ENCODE assay signal across 10 cellular contexts in genomic region chr16:84735846-84736586, GRCh38. TPM values are rescaled to one million over a fixed set of nuclear protein-coding genes. Genes with fewer than 3 reads are reported as not detected.
DNase-seq lines count a peak whose midpoint lies in the region; ATAC-seq and TF ChIP-seq lines count a peak whose summit lies in the region.
"Had no signal": no experiment of that assay in that cellular context is flagged by ENCODE, and none has a peak within 500 bp of the region (broad histone marks: within the 10 kb centered on the region; RNA-seq: fewer than 3 reads in every experiment).

No MANE protein-coding gene starts in this region.

- TF ChIP-seq CTCF in RWPE2 (IDR thresholded peaks at IDR 0.05; ENCODE audit: poor library complexity, severe bottlenecking) (peak; percentile 17), brain (conservative IDR thresholded peaks at IDR 0.05) (no peak)

- no peaks in the 10 kb centered on the region for H3K27me3 ChIP-seq in RWPE2 (ENCODE audit: insufficient read depth, poor library complexity, severe bottlenecking)

- H3K27ac Mint-ChIP-seq in brain: peak overlapping the region in 4 of 5 experiments; percentile 43 to 76 (median 74)
- H3K27ac Mint-ChIP-seq: B cell, memory B cell had no signal

- no peaks in the 10 kb centered on the region for H3K9me3 ChIP-seq in RWPE2 (ENCODE audit: severe bottlenecking)

- ATAC-seq in RWPE2 (ENCODE audit: low read depth): peak; percentile 7; the same call in 2 of the 3 replicates
- no peak for ATAC-seq in sciatic nerve
- ATAC-seq in HG02981 (IDR thresholded peaks at IDR 0.05; ENCODE audit: unreplicated experiment): no peak

- H3K4me1 ChIP-seq in RWPE2 (ENCODE audit: insufficient read depth, poor library complexity, severe bottlenecking): peaks cover 90% of the 10 kb centered on the region

- H3K4me1 Mint-ChIP-seq in brain: peaks cover 87% of the 10 kb centered on the region

- DNase-seq in NCI-H524 (lab: John Stamatoyannopoulos, UW) (peak; percentile 34 to 55), NCI-H524 treated with DMSO at 0.1 percent for 48 hours (lab: John Stamatoyannopoulos, UW) (no peak), RWPE2 (ENCODE audit: low spot score) (no peak), sciatic nerve (ENCODE audit: low spot score) (no peak), AG08395 (ENCODE audit: low spot score) (no peak)
- peak in 2 of 3 experiments; percentile 22 to 23 for DNase-seq in stimulated activated CD4-positive, alpha-beta T cell treated with anti-CD3 and anti-CD28 coated beads, TNF-alpha, amount 100 ng/mL, for 4 hours (ENCODE audit: low read depth in 3 of 3)

- H3K36me3 Mint-ChIP-seq in brain: peaks cover 14% of the 10 kb centered on the region

- H3K4me3 ChIP-seq in RWPE2 (ENCODE audit: severe bottlenecking): no peak overlapping the region

- H3K36me3 ChIP-seq in RWPE2 (ENCODE audit: low read depth): peaks cover 43% of the 10 kb centered on the region

- intact Hi-C loops in sciatic nerve (cut with DNase I): no loop called here

- peak overlapping the region; percentile 98 for H3K27ac ChIP-seq in RWPE2 (ENCODE audit: poor library complexity, severe bottlenecking)

- H3K27me3 Mint-ChIP-seq in brain: no peaks in the 10 kb centered on the region
- H3K27me3 Mint-ChIP-seq: B cell, memory B cell had no signal

- peak overlapping the region in 2 of 5 experiments; percentile 44 to 53 for H3K4me3 Mint-ChIP-seq in brain
- H3K4me3 Mint-ChIP-seq: B cell, memory B cell had no signal

- H3K9me3 Mint-ChIP-seq in brain: no peaks in the 10 kb centered on the region
- H3K9me3 Mint-ChIP-seq: memory B cell had no signal

RNA-seq across cellular contexts. Expression of gene USP10, which starts 36.2 kb away (rescaled TPM):
- 63.6 TPM for polyA plus RNA-seq in brain (ENCODE audit: insufficient read depth, low read depth, low replicate concordance)
- total RNA-seq in sciatic nerve: 72.2 TPM

Comparison
In these comparisons a context has a peak if more than half of its experiments do, and no peak if none do; other contexts are left out.
1. DNase-seq: peak in NCI-H524 (2 of 2) and stimulated activated CD4-positive, alpha-beta T cell treated with anti-CD3 and anti-CD28 coated beads, TNF-alpha, amount 100 ng/mL, for 4 hours (2 of 3); none in NCI-H524 treated with DMSO at 0.1 percent for 48 hours (single experiment), RWPE2 (single experiment), sciatic nerve (single experiment) and AG08395 (single experiment).